In the genomic region with DNA sequence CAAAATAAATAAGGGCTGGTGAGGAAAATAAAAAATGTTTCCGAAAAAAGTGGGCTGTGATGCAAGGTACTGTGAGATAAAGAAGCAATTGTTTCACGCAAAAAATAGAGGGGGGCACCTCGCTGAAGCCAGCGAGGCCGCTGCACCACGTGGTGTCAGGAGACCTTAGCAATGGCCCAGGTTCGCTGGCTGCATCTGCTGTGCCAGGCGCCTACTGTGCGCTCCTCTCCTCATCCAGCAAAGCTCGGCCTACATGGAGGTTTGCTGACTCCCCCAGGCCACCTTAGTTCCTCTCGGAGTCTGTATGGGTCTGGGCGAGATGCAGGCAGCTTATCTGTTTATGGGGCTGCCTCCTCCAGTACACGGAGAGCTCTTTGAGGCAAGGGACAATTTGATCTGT, we compare ENCODE assay signal across 17 cellular contexts.
DNase-seq lines count a peak whose midpoint lies in the region; ATAC-seq, FAIRE-seq and TF ChIP-seq lines count a peak whose summit lies in the region.
"Had no signal": no experiment of that assay in that cellular context is flagged by ENCODE, and none has a peak within 500 bp of the region (broad histone marks: within the 10 kb centered on the region; RNA-seq: fewer than 3 reads in every experiment).

No MANE protein-coding gene starts in this region.

- TF ChIP-seq CTCF in K562 (IDR thresholded peaks at IDR 0.05 in 2 of 3, conservative IDR thresholded peaks at IDR 0.05 in 1 of 3; ENCODE audit: insufficient read depth in 2 of 3, low read depth in 1 of 3, low read length in 3 of 3) (no peak), progenitor cell of endocrine pancreas (IDR thresholded peaks at IDR 0.05; ENCODE audit: unreplicated experiment) (no peak)

- no peaks in the 10 kb centered on the region for H3K27me3 Mint-ChIP-seq in CD4-positive, CD25-positive, alpha-beta regulatory T cell
- no peaks in the 10 kb centered on the region for H3K27me3 Mint-ChIP-seq in progenitor cell of endocrine pancreas

- no peaks in the 10 kb centered on the region for H3K9me1 ChIP-seq in K562 (ENCODE audit: control insufficient read depth, insufficient read depth, low read length)

- no peak overlapping the region for H3K4me3 ChIP-seq in CD4-positive, CD25-positive, alpha-beta regulatory T cell (ENCODE audit: low read depth, low read length)
- no peak overlapping the region for H3K4me3 ChIP-seq in H7 (ENCODE audit: insufficient read depth, low read depth, low read length)
- no peak overlapping the region for H3K4me3 ChIP-seq in K562
- H3K4me3 ChIP-seq: GM23248 had no signal

- 63% methylated on average over 13 of the region's 13 CpGs for WGBS in K562 (ENCODE audit: insufficient coverage, low coverage, missing lambda C conversion rate)

- no peak for DNase-seq in CD4-positive, CD25-positive, alpha-beta regulatory T cell
- DNase-seq in H7 (peak; percentile 30), K562 (ENCODE audit: extremely low read depth in 1 of 4, low spot score in 3 of 4) (no peak), progenitor cell of endocrine pancreas (ENCODE audit: low spot score, unreplicated experiment) (no peak), GM19239 (ENCODE audit: insufficient read length, low spot score) (no peak), NCI-H2171 (lab: John Stamatoyannopoulos, UW) (no peak)
- DNase-seq: C1 segment of cervical spinal cord; Caco-2; CD8-positive, alpha-beta T cell; DMS153; DND-41; GM23248; H9 had no signal

- H3K27me3 ChIP-seq in CD4-positive, CD25-positive, alpha-beta regulatory T cell (ENCODE audit: control insufficient read depth, insufficient read depth, low read length) = no peaks in the 10 kb centered on the region
- H3K27me3 ChIP-seq in H7 (ENCODE audit: control insufficient read depth, insufficient read depth, low read length) = no peaks in the 10 kb centered on the region
- H3K27me3 ChIP-seq in K562 (ENCODE audit: control insufficient read depth in 2 of 2, insufficient read depth in 2 of 2, low read length in 2 of 2) = no peaks in the 10 kb centered on the region

- no TSS peak for BruUV-seq in K562 (replicated peaks; lab: Mats Ljungman, UMichigan)

- no peak for TF ChIP-seq EP300 in K562 (IDR thresholded peaks at IDR 0.05; ENCODE audit: low read length)

- no peak for ATAC-seq in CD4-positive, CD25-positive, alpha-beta regulatory T cell (ENCODE audit: low read depth in 2 of 2)
- ATAC-seq in K562 (no peak), GM19452 (IDR thresholded peaks at IDR 0.05; ENCODE audit: unreplicated experiment) (no peak)
- ATAC-seq: CD8-positive, alpha-beta T cell; HCT116 had no signal

- H3K4me3 Mint-ChIP-seq in CD4-positive, CD25-positive, alpha-beta regulatory T cell = no peak overlapping the region
- H3K4me3 Mint-ChIP-seq in progenitor cell of endocrine pancreas (ENCODE audit: low read depth) = no peak overlapping the region
- H3K4me3 Mint-ChIP-seq: CD8-positive, alpha-beta T cell; H9 had no signal

- H4K20me1 ChIP-seq in K562 (replicated peaks; ENCODE audit: control insufficient read depth, insufficient read depth, low read length) = no peaks in the 10 kb centered on the region

- CTCF ChIA-PET in K562 (lab: Yijun Ruan, JAX; ENCODE audit: low intra/inter-chr PET ratio) = no interaction called here

- peaks cover 13 to 38% (median 23%) of the 10 kb centered on the region in 4 donors for H3K4me1 Mint-ChIP-seq in CD4-positive, CD25-positive, alpha-beta regulatory T cell
- peaks cover 17% of the 10 kb centered on the region for H3K4me1 Mint-ChIP-seq in progenitor cell of endocrine pancreas (ENCODE audit: low read depth)
- H3K4me1 Mint-ChIP-seq: H9 had no signal

- POLR2A ChIA-PET in K562 (lab: Yijun Ruan, JAX) = interaction anchor here (0.6 kb wide), 1 partner anchor 29 kb away, joined by 3 read pairs; no protein-coding TSS in a partner anchor

- H3K36me3 Mint-ChIP-seq in CD4-positive, CD25-positive, alpha-beta regulatory T cell = no peaks in the 10 kb centered on the region
- peaks cover 11% of the 10 kb centered on the region for H3K36me3 Mint-ChIP-seq in progenitor cell of endocrine pancreas (ENCODE audit: insufficient read depth)
- H3K36me3 Mint-ChIP-seq: CD8-positive, alpha-beta T cell had no signal

- peaks cover 19% of the 10 kb centered on the region for H3K4me1 ChIP-seq in CD4-positive, CD25-positive, alpha-beta regulatory T cell (ENCODE audit: control insufficient read depth, insufficient read depth, low read length, poor library complexity, severe bottlenecking)
- peaks cover 7 to 19% of the 10 kb centered on the region in 2 experiments; a peak in 4 of 5 replicates for H3K4me1 ChIP-seq in K562 (replicated peaks in 1 of 2; ENCODE audit: control insufficient read depth in 2 of 2, insufficient read depth in 2 of 2, low read length in 2 of 2)

- TF ChIP-seq POLR2A in K562 (conservative IDR thresholded peaks at IDR 0.05) = no peak

- no peaks in the 10 kb centered on the region for H3K9me3 ChIP-seq in CD4-positive, CD25-positive, alpha-beta regulatory T cell (ENCODE audit: control insufficient read depth in 2 of 2, low read length in 2 of 2)
- no peaks in the 10 kb centered on the region for H3K9me3 ChIP-seq in K562 (replicated peaks; ENCODE audit: control insufficient read depth, insufficient read depth, low read depth, low read length)
- H3K9me3 ChIP-seq: Caco-2 had no signal

- no peak for TF ChIP-seq RAD21 in K562 (CRISPR knock-in tag; conservative IDR thresholded peaks at IDR 0.05 in 1 of 2, IDR thresholded peaks at IDR 0.05 in 1 of 2)

- in situ Hi-C loops in K562 (cut with MboI) = no loop called here

- H3K9ac ChIP-seq in K562 (ENCODE audit: insufficient read depth in 1 of 2, low read depth in 2 of 2, low read length in 2 of 2) = no peak overlapping the region
- H3K9ac ChIP-seq: GM23248 had no signal

- H3K36me3 ChIP-seq in CD4-positive, CD25-positive, alpha-beta regulatory T cell (ENCODE audit: control insufficient read depth, insufficient read depth, low read length) = no peaks in the 10 kb centered on the region
- H3K36me3 ChIP-seq in H7 (replicated peaks; ENCODE audit: control insufficient read depth, insufficient read depth, low read length) (no peaks in the 10 kb centered on the region), K562 (ENCODE audit: control insufficient read depth, insufficient read depth, low read length) (no peaks in the 10 kb centered on the region)

- H3K27ac Mint-ChIP-seq in CD4-positive, CD25-positive, alpha-beta regulatory T cell = peak overlapping the region in 2 of 3 donors; percentile 41
- peak overlapping the region; percentile 2 for H3K27ac Mint-ChIP-seq in progenitor cell of endocrine pancreas
- H3K27ac Mint-ChIP-seq: CD8-positive, alpha-beta T cell; H9 had no signal

- H3K9me3 Mint-ChIP-seq in CD4-positive, CD25-positive, alpha-beta regulatory T cell = peaks cover 0 to 7% (median 0%) of the 10 kb centered on the region in 7 donors
- peaks cover 3% of the 10 kb centered on the region for H3K9me3 Mint-ChIP-seq in progenitor cell of endocrine pancreas (ENCODE audit: low read depth)
- H3K9me3 Mint-ChIP-seq: CD8-positive, alpha-beta T cell; H9 had no signal

- no peak overlapping the region for H3K27ac ChIP-seq in CD4-positive, CD25-positive, alpha-beta regulatory T cell (ENCODE audit: insufficient read depth, low read length, poor library complexity, severe bottlenecking)
- H3K27ac ChIP-seq in K562 (ENCODE audit: extremely low read depth, low read depth, low read length) = no peak overlapping the region
- H3K27ac ChIP-seq: GM23248 had no signal

- no peak for FAIRE-seq in K562 (lab: Jason Lieb, UNC)
- FAIRE-seq in GM19239 (lab: Jason Lieb, UNC) = no peak
- FAIRE-seq: G401.6, H1 had no signal

- no peak overlapping the region for H2AFZ ChIP-seq in K562 (ENCODE audit: low read depth, low read length)

- no peaks in the 10 kb centered on the region for H3K79me2 ChIP-seq in K562 (ENCODE audit: control insufficient read depth, insufficient read depth, low read length)

- H3K4me2 ChIP-seq in K562 (ENCODE audit: insufficient read depth, low read length) = no peak overlapping the region

- intact Hi-C loops in K562 (cut with micrococcal nuclease) = no loop called here

TF ChIP-seq in K562, 482 proteins besides CTCF, POLR2A, EP300 and RAD21:
- TF ChIP-seq, protein P1, sequence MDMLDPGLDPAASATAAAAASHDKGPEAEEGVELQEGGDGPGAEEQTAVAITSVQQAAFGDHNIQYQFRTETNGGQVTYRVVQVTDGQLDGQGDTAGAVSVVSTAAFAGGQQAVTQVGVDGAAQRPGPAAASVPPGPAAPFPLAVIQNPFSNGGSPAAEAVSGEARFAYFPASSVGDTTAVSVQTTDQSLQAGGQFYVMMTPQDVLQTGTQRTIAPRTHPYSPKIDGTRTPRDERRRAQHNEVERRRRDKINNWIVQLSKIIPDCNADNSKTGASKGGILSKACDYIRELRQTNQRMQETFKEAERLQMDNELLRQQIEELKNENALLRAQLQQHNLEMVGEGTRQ (CRISPR knock-in tag; IDR thresholded peaks at IDR 0.05) = 0 out of 2 replicates have a peak, but pooled peaks have one; percentile 11
- TF ChIP-seq SP1 (CRISPR knock-in tag; IDR thresholded peaks at IDR 0.05) (no peak), ZKSCAN1 (IDR thresholded peaks at IDR 0.05; ENCODE audit: low read depth, low read length) (peak; percentile 89)
